ENCODE assay signal across 2 cellular contexts in genomic region chr1:997728-998050, GRCh38.
TF ChIP-seq lines count a peak whose summit lies in the region.

No MANE protein-coding gene starts in this region.

TF ChIP-seq in GM23338, 12 proteins besides CTCF, POLR2A, EP300 and RAD21:
- TF ChIP-seq ZNF114 (CRISPR knock-in tag; IDR thresholded peaks at IDR 0.05) = no peak
- no peak for TF ChIP-seq CREB1 (CRISPR knock-in tag; IDR thresholded peaks at IDR 0.05; ENCODE audit: low read depth)
- TF ChIP-seq ZNF462 (CRISPR knock-in tag; IDR thresholded peaks at IDR 0.05) = no peak
- TF ChIP-seq EZH2 (IDR thresholded peaks at IDR 0.05; ENCODE audit: low read depth, unreplicated experiment) = peak; percentile 14

TF ChIP-seq in K562, 482 proteins besides CTCF, POLR2A, EP300 and RAD21:
- TF ChIP-seq KDM4B (IDR thresholded peaks at IDR 0.05; ENCODE audit: borderline replicate concordance in 2 of 2, low read depth in 1 of 2) (no peak), ZFX (CRISPR knock-in tag; IDR thresholded peaks at IDR 0.05) (0 out of 2 replicates have a peak, but pooled peaks have one; percentile 7), ZBTB7A (IDR thresholded peaks at IDR 0.05; ENCODE audit: borderline replicate concordance, control insufficient read depth, low read depth, low read length) (peak; percentile 41; the same call in 1 of the 2 replicates), ATF6 (CRISPR knock-in tag; IDR thresholded peaks at IDR 0.05) (no peak)
